ENCODE assay signal across 1 cellular context in genomic region chr3:72847751-72848702, GRCh38.
TF ChIP-seq lines count a peak whose summit lies in the region.

TSS of gene SHQ1 (minus strand) at chr3:72848445. CDS start at chr3:72848340, 105 bp downstream.

TF ChIP-seq in GM23338, 12 proteins besides CTCF, POLR2A, EP300 and RAD21 (continued from another document):
- TF ChIP-seq ZNF462 (CRISPR knock-in tag; IDR thresholded peaks at IDR 0.05) (no peak), CREB1 (CRISPR knock-in tag; IDR thresholded peaks at IDR 0.05; ENCODE audit: low read depth) (peak; percentile 42; the same call in 1 of the 2 replicates), STAT1 (IDR thresholded peaks at IDR 0.05; ENCODE audit: unreplicated experiment) (no peak), ZNF114 (CRISPR knock-in tag; IDR thresholded peaks at IDR 0.05) (no peak), EZH2phosphoT487 (IDR thresholded peaks at IDR 0.05; ENCODE audit: unreplicated experiment) (no peak), ETS1 (IDR thresholded peaks at IDR 0.05) (peak; percentile 52; the same call in 1 of the 2 replicates), ZNF331 (CRISPR knock-in tag; IDR thresholded peaks at IDR 0.05; ENCODE audit: low read depth) (no peak)
